In genomic region chr14:88422036-88422435, GRCh38 we compare ENCODE assay signal across 22 cellular contexts.
"Had no signal": no experiment of that assay in that cellular context is flagged by ENCODE, and none has a peak within 500 bp of the region (broad histone marks: within the 10 kb centered on the region; RNA-seq: fewer than 3 reads in every experiment).

No MANE protein-coding gene starts in this region.

- H3K36me3 ChIP-seq: ovary had no signal

- H3K4me2 ChIP-seq: smooth muscle cell had no signal

- ATAC-seq: activated CD4-positive, alpha-beta T cell treated with anti-CD3 and anti-CD28 coated beads for 36 hours; activated CD8-positive, alpha-beta memory T cell treated with anti-CD3 and anti-CD28 coated beads, Interleukin-2, amount 10 ng/mL, durations not matched to agents 7 days and 5 days; activated CD8-positive, alpha-beta T cell treated with anti-CD3 and anti-CD28 coated beads, Interleukin-2, amount 10 ng/mL, durations not matched to agents 7 days and 5 days; left lung; stimulated activated memory B cell treated with anti-CD40 and anti-IgM and Interleukin-4, amounts not matched to agents 10 μg/mL and 1 μg/mL and 100 μg/mL, for 72 hours; stimulated activated naive CD8-positive, alpha-beta T cell treated with anti-CD3 and anti-CD28 coated beads, Interleukin-15, amount 100 ng/mL, for 72 hours had no signal

- H3K4me1 ChIP-seq: left lung, vagina had no signal

- H3K27me3 ChIP-seq: left lung, ovary, sigmoid colon, vagina had no signal

- H3K27ac ChIP-seq: left lung, ovary, vagina had no signal

- H3K4me3 ChIP-seq: left lung, ovary, sigmoid colon, smooth muscle cell, vagina had no signal

- DNase-seq: activated CD4-positive, alpha-beta T cell treated with anti-CD3 and anti-CD28 coated beads for 36 hours; activated CD4-positive, CD25-positive, alpha-beta regulatory T cell; activated CD8-positive, alpha-beta memory T cell treated with anti-CD3 and anti-CD28 coated beads, Interleukin-2, amount 10 ng/mL, durations not matched to agents 7 days and 5 days; activated CD8-positive, alpha-beta T cell treated with anti-CD3 and anti-CD28 coated beads, Interleukin-2, amount 10 ng/mL, durations not matched to agents 7 days and 5 days; activated naive CD8-positive, alpha-beta T cell treated with anti-CD3 and anti-CD28 coated beads, Interleukin-2, amount 50 U/mL, for 24 hours; activated T-cell treated with anti-CD3 and anti-CD28 coated beads, Interleukin-2, amount 50 U/mL, for 48 hours; amygdala; endodermal cell; kidney glomerular epithelial cell; left lung; naive B cell; nephron progenitor cell; ovary; sigmoid colon; stimulated activated CD4-positive, alpha-beta T cell treated with anti-CD3 and anti-CD28 coated beads, Interleukin-1b, Interleukin-23, amount 100 ng/mL, for 48 hours; stimulated activated CD4-positive, alpha-beta T cell treated with anti-CD3 and anti-CD28 coated beads, Interleukin-4, amount 100 ng/mL, for 4 hours; stimulated activated CD8-positive, alpha-beta memory T cell treated with anti-CD3 and anti-CD28 coated beads, Interleukin-4, amount 100 ng/mL, for 48 hours; stimulated activated naive CD8-positive, alpha-beta T cell treated with anti-CD3 and anti-CD28 coated beads, Interleukin-15, amount 100 ng/mL, for 72 hours; substantia nigra had no signal
